In genomic region chr13:33349996-33350826, GRCh38 we compare ENCODE assay signal across 8 cellular contexts.
DNase-seq lines count a peak whose midpoint lies in the region; ATAC-seq, FAIRE-seq and TF ChIP-seq lines count a peak whose summit lies in the region.

No MANE protein-coding gene starts in this region.

- CTCF ChIA-PET in A549 (lab: Yijun Ruan, JAX): no interaction called here

- H2AK5ac ChIP-seq in mesendoderm (ENCODE audit: low read length): no peak overlapping the region

- no peak overlapping the region for H4K8ac ChIP-seq in mesendoderm (ENCODE audit: low read depth, low read length)

- no peak overlapping the region for H4K5ac ChIP-seq in mesendoderm (ENCODE audit: low read length)

- in situ Hi-C loops in transverse colon (cut with MboI; ENCODE audit: low pct_ligation_motif_present in 1 of 4, low pct_unique_long_range_greater_than_20kb in 1 of 4, low sequenced_read_pairs in 3 of 4): no loop called here

- H3K4me1 ChIP-seq in A549 (0 out of 3 replicates have a peak, but pooled peaks cover 7% of the 10 kb centered on the region), HUES6 (ENCODE audit: control insufficient read depth, insufficient read depth, low read length) (0 out of 2 replicates have a peak, but pooled peaks cover 4% of the 10 kb centered on the region), endocrine pancreas (ENCODE audit: control insufficient read depth, insufficient read depth, low read length) (peaks cover 14% of the 10 kb centered on the region), mesendoderm (ENCODE audit: control insufficient read depth, low read depth, low read length) (peaks cover 2% of the 10 kb centered on the region), transverse colon (peaks cover 0 to 28% (median 20%) of the 10 kb centered on the region in 4 donors)

- no peaks in the 10 kb centered on the region for H3K36me3 ChIP-seq in HUES6 (ENCODE audit: control insufficient read depth, insufficient read depth, low read length)
- H3K36me3 ChIP-seq in endocrine pancreas (ENCODE audit: control insufficient read depth, insufficient read depth, low read length): no peaks in the 10 kb centered on the region
- H3K36me3 ChIP-seq in mesendoderm (ENCODE audit: control insufficient read depth, insufficient read depth, low read length): no peaks in the 10 kb centered on the region
- H3K36me3 ChIP-seq in transverse colon: no peaks in the 10 kb centered on the region

- no peaks in the 10 kb centered on the region for H3K79me1 ChIP-seq in mesendoderm (ENCODE audit: low read length)

- H3K9ac ChIP-seq in HUES6 (ENCODE audit: low read length): peak overlapping the region; percentile 67
- peak overlapping the region; percentile 82 for H3K9ac ChIP-seq in endocrine pancreas (ENCODE audit: control insufficient read depth, insufficient read depth, low read length)
- H3K9ac ChIP-seq in mesendoderm (ENCODE audit: low read length): peak overlapping the region; percentile 39

- TF ChIP-seq EP300 in A549 (IDR thresholded peaks at IDR 0.05): no peak
- TF ChIP-seq EP300 in transverse colon (IDR thresholded peaks at IDR 0.05; ENCODE audit: low read depth): no peak

- TF ChIP-seq POLR2A in A549 (IDR thresholded peaks at IDR 0.05; ENCODE audit: low read length) (no peak), transverse colon (IDR thresholded peaks at IDR 0.05) (peak; percentile 23)

- 2% methylated on average over 16 of the region's 84 CpGs for WGBS in A549 (ENCODE audit: missing lambda C conversion rate)
- no CpG with 5 or more reads among the region's 84 CpGs for WGBS in mesendoderm (ENCODE audit: extremely low coverage, insufficient coverage, low lambda C conversion rate)
- 6% methylated on average over 43 of the region's 84 CpGs; no CpG with 5 or more reads in 1 of the 2 donors for WGBS in transverse colon (ENCODE audit: low coverage in 1 of 2), 2 donors

- POLR2A ChIA-PET in A549 (lab: Yijun Ruan, JAX): no interaction called here

- H2BK15ac ChIP-seq in mesendoderm (replicated peaks; ENCODE audit: low read depth): no peak overlapping the region

- TF ChIP-seq CTCF in A549 (IDR thresholded peaks at IDR 0.05): no peak
- no peak for TF ChIP-seq CTCF in transverse colon (IDR thresholded peaks at IDR 0.05)

- H3K56ac ChIP-seq in mesendoderm (ENCODE audit: low read length): peak overlapping the region; percentile 63

- peaks cover 46% of the 10 kb centered on the region for H3K27me3 ChIP-seq in HUES6 (ENCODE audit: control insufficient read depth, insufficient read depth, low read length)
- H3K27me3 ChIP-seq in endocrine pancreas (ENCODE audit: control insufficient read depth, insufficient read depth, low read length): no peaks in the 10 kb centered on the region
- no peaks in the 10 kb centered on the region for H3K27me3 ChIP-seq in mesendoderm (ENCODE audit: insufficient read depth, low read length, poor library complexity)
- H3K27me3 ChIP-seq in transverse colon: no peaks in the 10 kb centered on the region

- H3K9me3 ChIP-seq in A549: no peaks in the 10 kb centered on the region
- no peaks in the 10 kb centered on the region for H3K9me3 ChIP-seq in HUES6 (ENCODE audit: control insufficient read depth, insufficient read depth, low read depth, low read length)
- no peaks in the 10 kb centered on the region for H3K9me3 ChIP-seq in endocrine pancreas (ENCODE audit: control insufficient read depth, low read length)
- no peaks in the 10 kb centered on the region for H3K9me3 ChIP-seq in transverse colon

- TF ChIP-seq RAD21 in A549 (conservative IDR thresholded peaks at IDR 0.05 in 1 of 2, IDR thresholded peaks at IDR 0.05 in 1 of 2): no peak

- H3K79me2 ChIP-seq in mesendoderm (ENCODE audit: control insufficient read depth, insufficient read depth, low read length): no peaks in the 10 kb centered on the region

- intact Hi-C loops in transverse colon (cut with DNase I; ENCODE audit: low total_unique reads): no loop called here

- peak in 1 of 2 experiments; percentile 7 for DNase-seq in A549 (ENCODE audit: low read depth in 1 of 2, low spot score in 1 of 2)
- DNase-seq in mesendoderm: peak; percentile 26
- peak; percentile 60 for DNase-seq in transverse colon
- no peak for DNase-seq in activated CD8-positive, alpha-beta memory T cell treated with anti-CD3 and anti-CD28 coated beads, Interleukin-2, amount 50 U/mL, for 48 hours

- H3K27ac ChIP-seq in A549: peak overlapping the region; percentile 68 to 84; a peak in 5 of 6 replicates
- H3K27ac ChIP-seq in HUES6 (ENCODE audit: low read depth, low read length): no peak overlapping the region
- H3K27ac ChIP-seq in mesendoderm (ENCODE audit: low read depth, low read length): no peak overlapping the region
- H3K27ac ChIP-seq in transverse colon: peak overlapping the region; percentile 84 to 88 (median 88)

- H3K4me3 ChIP-seq in A549: peak overlapping the region; percentile 81
- peak overlapping the region; percentile 83 for H3K4me3 ChIP-seq in HUES6 (ENCODE audit: low read depth, low read length)
- peak overlapping the region; percentile 73 for H3K4me3 ChIP-seq in endocrine pancreas (ENCODE audit: control insufficient read depth, insufficient read depth, low read length)
- peak overlapping the region; percentile 35 for H3K4me3 ChIP-seq in mesendoderm (ENCODE audit: low read length)
- peak overlapping the region; percentile 57 to 87 (median 68) for H3K4me3 ChIP-seq in transverse colon

- no peak for FAIRE-seq in A549 (lab: Jason Lieb, UNC)

- H2BK5ac ChIP-seq in mesendoderm (ENCODE audit: low read length): no peak overlapping the region

- H3K4ac ChIP-seq in mesendoderm (ENCODE audit: low read depth, low read length): no peak overlapping the region

- no peak overlapping the region for H2BK120ac ChIP-seq in mesendoderm (ENCODE audit: low read depth, low read length)

- H3K4me2 ChIP-seq in A549: peak overlapping the region; percentile 91
- peak overlapping the region; percentile 60 for H3K4me2 ChIP-seq in mesendoderm (ENCODE audit: low read length)

- ATAC-seq in A549: peak; percentile 69 to 87
- no peak for ATAC-seq in HG03097 (IDR thresholded peaks at IDR 0.05; ENCODE audit: low FRiP score, unreplicated experiment)
- no peak for ATAC-seq in GM19467 (IDR thresholded peaks at IDR 0.05; ENCODE audit: unreplicated experiment)

- H3K18ac ChIP-seq in mesendoderm (ENCODE audit: low read length): no peak overlapping the region

- no peak overlapping the region for H3K23ac ChIP-seq in mesendoderm (ENCODE audit: low read length)

TF ChIP-seq in A549, 52 proteins besides CTCF, POLR2A, EP300 and RAD21:
- TF ChIP-seq CBX8 (IDR thresholded peaks at IDR 0.05): peak; percentile 62; the same call in 1 of the 2 replicates
- no peak for TF ChIP-seq MAZ (IDR thresholded peaks at IDR 0.05; ENCODE audit: borderline replicate concordance, low read depth, low read length)
- TF ChIP-seq, protein P1, sequence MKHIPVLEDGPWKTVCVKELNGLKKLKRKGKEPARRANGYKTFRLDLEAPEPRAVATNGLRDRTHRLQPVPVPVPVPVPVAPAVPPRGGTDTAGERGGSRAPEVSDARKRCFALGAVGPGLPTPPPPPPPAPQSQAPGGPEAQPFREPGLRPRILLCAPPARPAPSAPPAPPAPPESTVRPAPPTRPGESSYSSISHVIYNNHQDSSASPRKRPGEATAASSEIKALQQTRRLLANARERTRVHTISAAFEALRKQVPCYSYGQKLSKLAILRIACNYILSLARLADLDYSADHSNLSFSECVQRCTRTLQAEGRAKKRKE (CRISPR knock-in tag; IDR thresholded peaks at IDR 0.05; ENCODE audit: low read depth): no peak
- no peak for TF ChIP-seq HOXB5 (CRISPR knock-in tag; IDR thresholded peaks at IDR 0.05)
- TF ChIP-seq NPAS2 (CRISPR knock-in tag; IDR thresholded peaks at IDR 0.05; ENCODE audit: borderline replicate concordance): no peak
- peak; percentile 9 for TF ChIP-seq ZFP36 (IDR thresholded peaks at IDR 0.05; ENCODE audit: borderline replicate concordance, partially characterized antibody)
- TF ChIP-seq JUNB (IDR thresholded peaks at IDR 0.05): no peak
- no peak for TF ChIP-seq NFE2L2 (conservative IDR thresholded peaks at IDR 0.05; ENCODE audit: low read length)
- TF ChIP-seq RNF2 (IDR thresholded peaks at IDR 0.05; ENCODE audit: borderline replicate concordance, low read depth): peak; percentile 68; the same call in 1 of the 2 replicates
- TF ChIP-seq, protein P2, sequence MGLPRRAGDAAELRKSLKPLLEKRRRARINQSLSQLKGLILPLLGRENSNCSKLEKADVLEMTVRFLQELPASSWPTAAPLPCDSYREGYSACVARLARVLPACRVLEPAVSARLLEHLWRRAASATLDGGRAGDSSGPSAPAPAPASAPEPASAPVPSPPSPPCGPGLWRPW (IDR thresholded peaks at IDR 0.05): no peak
- TF ChIP-seq RARB (CRISPR knock-in tag; IDR thresholded peaks at IDR 0.05): no peak
- no peak for TF ChIP-seq ESRRA (IDR thresholded peaks at IDR 0.05; ENCODE audit: borderline replicate concordance, low read length)
- no peak for TF ChIP-seq FOXS1 (CRISPR knock-in tag; IDR thresholded peaks at IDR 0.05)
- no peak for TF ChIP-seq PHF8 (IDR thresholded peaks at IDR 0.05; ENCODE audit: borderline replicate concordance, low read depth)
TF ChIP-seq in A549: peak in this region for 3.

Comparison
In these comparisons a context has a peak if more than half of its experiments do, and no peak if none do; other contexts are left out.
1. ATAC-seq: peak in A549 (2 of 2); none in HG03097 (single experiment) and GM19467 (single experiment).
2. H3K27ac ChIP-seq: peak in A549 (2 of 2) and transverse colon (4 of 4); none in HUES6 (single experiment) and mesendoderm (single experiment).
3. Peak in every context shown above with its lines, with median percentiles within 50 percentile points of each other: H3K4me3 ChIP-seq and H3K9ac ChIP-seq.